In genomic region chr17:7174603-7175362, GRCh38 we compare ENCODE assay signal across 16 cellular contexts. TPM values are rescaled to one million over a fixed set of nuclear protein-coding genes. Genes with fewer than 3 reads are reported as not detected.
DNase-seq lines count a peak whose midpoint lies in the region; ATAC-seq, FAIRE-seq and TF ChIP-seq lines count a peak whose summit lies in the region.
"Had no signal": no experiment of that assay in that cellular context is flagged by ENCODE, and none has a peak within 500 bp of the region (broad histone marks: within the 10 kb centered on the region; RNA-seq: fewer than 3 reads in every experiment).

No MANE protein-coding gene starts in this region.

- no peaks in the 10 kb centered on the region for H3K36me3 ChIP-seq in GM12878 (ENCODE audit: control insufficient read depth in 2 of 2, insufficient read depth in 2 of 2, low read length in 1 of 2)
- H3K36me3 ChIP-seq in iPS-20b (ENCODE audit: insufficient read depth, low read depth, low read length): no peaks in the 10 kb centered on the region
- no peaks in the 10 kb centered on the region for H3K36me3 ChIP-seq in skeletal muscle satellite cell (ENCODE audit: insufficient read depth, low read length)
- no peaks in the 10 kb centered on the region for H3K36me3 ChIP-seq in Peyer's patch
- H3K36me3 ChIP-seq: cardiac muscle cell, esophagus muscularis mucosa, pancreas, stomach had no signal

- peaks cover 6% of the 10 kb centered on the region for H3K4me1 ChIP-seq in GM12878 (ENCODE audit: control insufficient read depth, insufficient read depth, low read length)
- H3K4me1 ChIP-seq in iPS-20b (ENCODE audit: insufficient read depth, low read length): no peaks in the 10 kb centered on the region
- peaks cover 23% of the 10 kb centered on the region for H3K4me1 ChIP-seq in skeletal muscle satellite cell (ENCODE audit: control insufficient read depth, insufficient read depth, low read length)
- H3K4me1 ChIP-seq in Peyer's patch: peaks cover 0 to 22% (median 12%) of the 10 kb centered on the region in 4 donors

- H4K20me1 ChIP-seq in GM12878 (ENCODE audit: control insufficient read depth, insufficient read depth): no peaks in the 10 kb centered on the region

- BruUV-seq in GM12878 (replicated peaks; lab: Mats Ljungman, UMichigan): no TSS peak

- H3K27ac ChIP-seq in GM12878 (ENCODE audit: control insufficient read depth, insufficient read depth): no peak overlapping the region
- H3K27ac ChIP-seq in iPS-20b (ENCODE audit: low read length): no peak overlapping the region
- H3K27ac ChIP-seq in Peyer's patch: no peak overlapping the region
- H3K27ac ChIP-seq: 22Rv1, cardiac muscle cell, esophagus muscularis mucosa, pancreas, PC-9, stomach had no signal

- H3K27me3 ChIP-seq in GM12878 (replicated peaks in 1 of 2; ENCODE audit: control insufficient read depth in 2 of 2, insufficient read depth in 2 of 2, low read length in 1 of 2): peaks cover 2 to 6% of the 10 kb centered on the region in 2 experiments; a peak in 3 of 4 replicates
- peaks cover 52% of the 10 kb centered on the region for H3K27me3 ChIP-seq in iPS-20b (ENCODE audit: insufficient read depth, low read length)
- H3K27me3 ChIP-seq in skeletal muscle satellite cell (ENCODE audit: control insufficient read depth, insufficient read depth, low read length): peaks cover 2% of the 10 kb centered on the region
- H3K27me3 ChIP-seq in Peyer's patch: no peaks in the 10 kb centered on the region
- H3K27me3 ChIP-seq: cardiac muscle cell had no signal

- H3K9me3 ChIP-seq in GM12878 (replicated peaks; ENCODE audit: control insufficient read depth, insufficient read depth, low read length) (no peaks in the 10 kb centered on the region; the same call in 2 of the 3 replicates), iPS-20b (ENCODE audit: insufficient read depth, low read depth, low read length) (no peaks in the 10 kb centered on the region), skeletal muscle satellite cell (replicated peaks; ENCODE audit: low read length) (peaks cover 3% of the 10 kb centered on the region), Peyer's patch (peaks cover 0 to under 1% (median 0%) of the 10 kb centered on the region in 4 donors)
- H3K9me3 ChIP-seq: pancreas had no signal

- SMC1A ChIA-PET in GM12878 (lab: Charles Lee; ENCODE audit: uncharacterized antibody, unreplicated experiment): no interaction called here

- in situ Hi-C loops in GM12878 (cut with MboI): no loop called here

- H2AFZ ChIP-seq in GM12878 (ENCODE audit: control insufficient read depth, low read depth, low read length): no peak overlapping the region
- H2AFZ ChIP-seq: PC-9 had no signal

- 45% methylated on average over 7 of the region's 7 CpGs for WGBS in GM12878 (ENCODE audit: insufficient coverage, insufficient replicate concordance, low lambda C conversion rate, missing lambda C conversion rate)

- CTCF ChIA-PET in GM12878 (lab: Yijun Ruan, JAX): interaction anchor here (1.6 kb wide), 1 partner anchor 129 kb away, joined by 4 read pairs; no protein-coding TSS in a partner anchor

- TF ChIP-seq POLR2A in GM12878 (IDR thresholded peaks at IDR 0.05; ENCODE audit: low read depth, low read length): no peak
- TF ChIP-seq POLR2A in Peyer's patch (IDR thresholded peaks at IDR 0.05): no peak

- intact Hi-C loops in GM12878 (cut with micrococcal nuclease; ENCODE audit: unreplicated experiment): loop anchor here (10.0 kb wide), 1 partner anchor 260 kb away; no protein-coding TSS in a partner anchor

- peak; percentile 28 for DNase-seq in activated effector memory CD4-positive, alpha-beta T cell treated with anti-CD3 and anti-CD28 coated beads, Interleukin-2, amount 50 U/mL, for 16 hours
- no peak for DNase-seq in activated effector memory CD4-positive, alpha-beta T cell treated with Interleukin-2 at 50 U/mL for 16 hours
- DNase-seq in GM12878 (ENCODE audit: low read depth, low spot score) (no peak), Peyer's patch (no peak)
- DNase-seq: MM.1S, NCI-H774, PC-9 had no signal

- no peak for TF ChIP-seq CTCF in GM12878 (IDR thresholded peaks at IDR 0.05 in 2 of 3, conservative IDR thresholded peaks at IDR 0.05 in 1 of 3; ENCODE audit: control insufficient read depth in 2 of 3, extremely low read depth in 1 of 3, insufficient read depth in 1 of 3, low read depth in 3 of 3, low read length in 3 of 3)
- no peak for TF ChIP-seq CTCF in Peyer's patch (IDR thresholded peaks at IDR 0.05)

- RAD21 ChIA-PET in GM12878 (lab: Charles Lee; ENCODE audit: unreplicated experiment): no interaction called here

- ATAC-seq in GM12878 (no peak), GM18520 (IDR thresholded peaks at IDR 0.05; ENCODE audit: unreplicated experiment) (no peak), HG03354 (IDR thresholded peaks at IDR 0.05; ENCODE audit: poor library complexity, severe bottlenecking, unreplicated experiment) (no peak)

- no peak overlapping the region for H3K4me2 ChIP-seq in GM12878 (ENCODE audit: control insufficient read depth, insufficient read depth)
- peak overlapping the region; percentile 35 for H3K4me2 ChIP-seq in skeletal muscle satellite cell (ENCODE audit: low read length)
- H3K4me2 ChIP-seq: PC-9 had no signal

- no peaks in the 10 kb centered on the region for H3K79me2 ChIP-seq in GM12878 (ENCODE audit: control insufficient read depth, insufficient read depth, low read length)

- H3K4me3 ChIP-seq in GM12878: no peak overlapping the region
- peak overlapping the region; percentile 39; the same call in 1 of the 2 replicates for H3K4me3 ChIP-seq in iPS-20b (ENCODE audit: low read length)
- H3K4me3 ChIP-seq in skeletal muscle satellite cell (ENCODE audit: low read length): no peak overlapping the region
- H3K4me3 ChIP-seq in Peyer's patch: peak overlapping the region in 2 of 4 donors; percentile 23 to 30
- H3K4me3 ChIP-seq: cardiac muscle cell, PC-9 had no signal

- no peak for TF ChIP-seq EP300 in GM12878 (IDR thresholded peaks at IDR 0.05; ENCODE audit: borderline replicate concordance in 1 of 2, control insufficient read depth in 1 of 2, low read depth in 2 of 2, low read length in 2 of 2)

- peak; percentile 84 for FAIRE-seq in GM12878 (lab: Jason Lieb, UNC)
- FAIRE-seq: pancreas had no signal

- H3K9ac ChIP-seq in GM12878 (ENCODE audit: control insufficient read depth, insufficient read depth, low read length) (no peak overlapping the region), iPS-20b (ENCODE audit: low read depth, low read length) (no peak overlapping the region), skeletal muscle satellite cell (ENCODE audit: low read depth, low read length) (no peak overlapping the region)

- no peak for TF ChIP-seq RAD21 in GM12878 (IDR thresholded peaks at IDR 0.05; ENCODE audit: insufficient read depth, low read depth, low read length)

- POLR2A ChIA-PET in GM12878 (lab: Charles Lee): no interaction called here

RNA-seq across cellular contexts. Expression of gene ASGR1, which starts 4.4 kb away (rescaled TPM):
- 0.76 and 1.3 TPM in 2 replicates for total RNA-seq in GM12878 (2013; cell fraction: nucleolus; rRNA removed)
- 0.34 TPM in 1 of 2 replicates, not detected in the other for total RNA-seq in GM12878 (2014; rRNA removed)
- total RNA-seq in GM12878 (2014; rRNA removed; fragmentation: Illumina TruSeq; extraction: Trizol): not detected in 2 replicates
- total RNA-seq in GM12878 (2021): 0.43 TPM in 1 of 2 replicates, not detected in the other
- not detected for polyA plus RNA-seq in GM12878 (2011; ENCODE audit: low read depth)
- polyA plus RNA-seq in GM12878 (2011; rRNA removed): 0.16 TPM in 1 of 2 replicates, not detected in the other
- 0.12 and 0.18 TPM in 2 replicates for polyA plus RNA-seq in GM12878 (2011; cell fraction: cytosol; rRNA removed)
- polyA plus RNA-seq in GM12878 (2011; cell fraction: nucleus; rRNA removed): 0.37 and 0.57 TPM in 2 replicates
- 0.18 TPM in 1 of 2 replicates, not detected in the other for polyA plus RNA-seq in GM12878 (2012)
- polyA plus RNA-seq in GM12878 (2014; fragmentation: Illumina TruSeq; extraction: Trizol): 0.12 TPM in 1 of 2 replicates, not detected in the other
- not detected for polyA plus RNA-seq in GM12878 (2014; fragmentation: Nextera tagmentation; extraction: Ambion mirVana)
- polyA plus RNA-seq in GM12878 (2014; rRNA removed): 0.06 TPM in 1 of 2 replicates, not detected in the other
- polyA plus RNA-seq in GM12878 (2016; fragmentation: Nextera tagmentation; extraction: Ambion mirVana): not detected
- not detected in 2 replicates for polyA minus RNA-seq in GM12878 (2011; rRNA and poly(A)+ RNA removed)
- polyA minus RNA-seq in GM12878 (2011; cell fraction: cytosol; rRNA and poly(A)+ RNA removed): not detected in 2 replicates
- polyA minus RNA-seq in GM12878 (2011; cell fraction: nucleus; rRNA and poly(A)+ RNA removed): not detected in 2 replicates
- total RNA-seq in skeletal muscle satellite cell (2012; rRNA removed): 0.51 and 0.87 TPM in 2 replicates
- 1 to 10 TPM in 1 of 4 donors, under 1 TPM in 2, not detected in 1; 0.88 to 2.5 (median 0.94) TPM for total RNA-seq in Peyer's patch

RNA-seq across cellular contexts. Expression of gene DLG4, which starts 44.9 kb away (rescaled TPM):
- total RNA-seq in GM12878 (2013; cell fraction: nucleolus; rRNA removed): 24.4 and 31.0 TPM in 2 replicates
- total RNA-seq in GM12878 (2014; rRNA removed) (1.4 and 2.3 TPM in 2 replicates), GM12878 (2014; rRNA removed; fragmentation: Illumina TruSeq; extraction: Trizol) (1.3 and 1.9 TPM in 2 replicates), GM12878 (2021) (3.1 and 4.2 TPM in 2 replicates), Peyer's patch (10 to 100 TPM in 2 of 4 donors, 1 to 10 TPM in 2; 2.6 to 15.7 (median 9.4) TPM)
- 2.7 TPM for polyA plus RNA-seq in GM12878 (2011; ENCODE audit: low read depth)
- polyA plus RNA-seq in GM12878 (2011; rRNA removed) (2.8 and 2.9 TPM in 2 replicates), GM12878 (2014; fragmentation: Illumina TruSeq; extraction: Trizol) (0.68 and 2.1 TPM in 2 replicates), GM12878 (2014; fragmentation: Nextera tagmentation; extraction: Ambion mirVana) (under 1 TPM; 0.07 to 0.43 TPM), GM12878 (2014; rRNA removed) (2.6 and 4.1 TPM in 2 replicates), GM12878 (2016; fragmentation: Nextera tagmentation; extraction: Ambion mirVana) (under 1 TPM; 0.10 to 0.29 TPM)
- polyA plus RNA-seq in GM12878 (2011; cell fraction: cytosol; rRNA removed): 3.1 TPM in 2 replicates
- polyA plus RNA-seq in GM12878 (2011; cell fraction: nucleus; rRNA removed): 21.5 and 23.6 TPM in 2 replicates
- polyA plus RNA-seq in GM12878 (2012): 5.2 and 5.9 TPM in 2 replicates
- polyA minus RNA-seq in GM12878 (2011; rRNA and poly(A)+ RNA removed): 3.1 and 3.7 TPM in 2 replicates
- polyA minus RNA-seq in GM12878 (2011; cell fraction: cytosol; rRNA and poly(A)+ RNA removed): 0.94 TPM in 1 of 2 replicates, not detected in the other
- 5.2 and 6.0 TPM in 2 replicates for polyA minus RNA-seq in GM12878 (2011; cell fraction: nucleus; rRNA and poly(A)+ RNA removed)
- 10.1 and 11.6 TPM in 2 replicates for total RNA-seq in skeletal muscle satellite cell (2012; rRNA removed)

RNA-seq across cellular contexts. Expression of gene ACADVL, which starts 45.0 kb away (rescaled TPM):
- total RNA-seq in GM12878 (2013; cell fraction: nucleolus; rRNA removed): 287 and 321 TPM in 2 replicates
- total RNA-seq in GM12878 (2014; rRNA removed) (138 and 165 TPM in 2 replicates), GM12878 (2014; rRNA removed; fragmentation: Illumina TruSeq; extraction: Trizol) (97.1 and 99.0 TPM in 2 replicates), GM12878 (2021) (182 and 196 TPM in 2 replicates), Peyer's patch (1,000 to 10,000 TPM; 1,292 to 4,167 (median 1,553) TPM)
- 379 TPM for polyA plus RNA-seq in GM12878 (2011; ENCODE audit: low read depth)
- polyA plus RNA-seq in GM12878 (2011; rRNA removed) (150 and 232 TPM in 2 replicates), GM12878 (2014; fragmentation: Illumina TruSeq; extraction: Trizol) (86.8 and 137 TPM in 2 replicates), GM12878 (2014; fragmentation: Nextera tagmentation; extraction: Ambion mirVana) (10 to 100 TPM; 25.4 to 73.1 TPM), GM12878 (2014; rRNA removed) (212 and 221 TPM in 2 replicates), GM12878 (2016; fragmentation: Nextera tagmentation; extraction: Ambion mirVana) (100 to 1,000 TPM; 204 to 225 TPM)
- 247 and 317 TPM in 2 replicates for polyA plus RNA-seq in GM12878 (2011; cell fraction: cytosol; rRNA removed)
- 3,310 and 3,575 TPM in 2 replicates for polyA plus RNA-seq in GM12878 (2011; cell fraction: nucleus; rRNA removed)
- polyA plus RNA-seq in GM12878 (2012): 351 and 464 TPM in 2 replicates
- polyA minus RNA-seq in GM12878 (2011; rRNA and poly(A)+ RNA removed): 82.7 and 156 TPM in 2 replicates
- 56.9 and 61.9 TPM in 2 replicates for polyA minus RNA-seq in GM12878 (2011; cell fraction: cytosol; rRNA and poly(A)+ RNA removed)
- polyA minus RNA-seq in GM12878 (2011; cell fraction: nucleus; rRNA and poly(A)+ RNA removed): 240 and 270 TPM in 2 replicates
- total RNA-seq in skeletal muscle satellite cell (2012; rRNA removed): 154 and 198 TPM in 2 replicates

RNA-seq across cellular contexts. Expression of gene DVL2, which starts 59.5 kb away (rescaled TPM):
- total RNA-seq in GM12878 (2013; cell fraction: nucleolus; rRNA removed): 83.1 and 91.9 TPM in 2 replicates
- total RNA-seq in GM12878 (2014; rRNA removed) (33.0 and 37.6 TPM in 2 replicates), GM12878 (2014; rRNA removed; fragmentation: Illumina TruSeq; extraction: Trizol) (15.4 and 16.7 TPM in 2 replicates), GM12878 (2021) (40.0 and 44.8 TPM in 2 replicates), Peyer's patch (10 to 100 TPM; 42.1 to 61.9 (median 50.1) TPM)
- polyA plus RNA-seq in GM12878 (2011; ENCODE audit: low read depth): 11.7 TPM
- polyA plus RNA-seq in GM12878 (2011; rRNA removed) (2.2 and 5.3 TPM in 2 replicates), GM12878 (2014; fragmentation: Illumina TruSeq; extraction: Trizol) (5.1 and 21.2 TPM in 2 replicates), GM12878 (2014; fragmentation: Nextera tagmentation; extraction: Ambion mirVana) (1 to 10 TPM in 1 of 2 experiments, under 1 TPM in 1; 0.97 to 2.7 TPM), GM12878 (2014; rRNA removed) (29.9 and 31.3 TPM in 2 replicates), GM12878 (2016; fragmentation: Nextera tagmentation; extraction: Ambion mirVana) (10 to 100 TPM; 25.3 to 30.4 TPM)
- polyA plus RNA-seq in GM12878 (2011; cell fraction: cytosol; rRNA removed): 6.1 TPM in 2 replicates
- polyA plus RNA-seq in GM12878 (2011; cell fraction: nucleus; rRNA removed): 30.0 and 46.5 TPM in 2 replicates
- polyA plus RNA-seq in GM12878 (2012): 29.2 and 31.4 TPM in 2 replicates
- polyA minus RNA-seq in GM12878 (2011; rRNA and poly(A)+ RNA removed): 15.7 and 21.8 TPM in 2 replicates
- 9.1 and 10.9 TPM in 2 replicates for polyA minus RNA-seq in GM12878 (2011; cell fraction: cytosol; rRNA and poly(A)+ RNA removed)
- polyA minus RNA-seq in GM12878 (2011; cell fraction: nucleus; rRNA and poly(A)+ RNA removed): 23.8 and 45.4 TPM in 2 replicates
- total RNA-seq in skeletal muscle satellite cell (2012; rRNA removed): 34.5 and 67.7 TPM in 2 replicates

Comparison
In these comparisons a context has a peak if more than half of its experiments do, and no peak if none do; other contexts are left out.
1. RNA of gene ACADVL, which starts 45.0 kb away (total RNA-seq): 1,292 to 4,167 TPM in Peyer's patch; 97.1 to 321 TPM in GM12878; every median in the first group is over 4 times any median in the second.